Comparison of ENCODE assay signal across 15 cellular contexts in genomic region chr18:80192653-80193385, GRCh38.
"Had no signal": no experiment of that assay in that cellular context is flagged by ENCODE, and none has a peak within 500 bp of the region (broad histone marks: within the 10 kb centered on the region; RNA-seq: fewer than 3 reads in every experiment).

No MANE protein-coding gene starts in this region.

- ATAC-seq: effector memory CD8-positive, alpha-beta T cell had no signal

- H3K36me3 ChIP-seq: gastroesophageal sphincter, thoracic aorta had no signal

- H3K27ac ChIP-seq: esophagus squamous epithelium, gastroesophageal sphincter, thoracic aorta had no signal

- H3K4me1 ChIP-seq: gastroesophageal sphincter had no signal

- DNase-seq: activated CD4-positive, alpha-beta memory T cell treated with anti-CD3 and anti-CD28 coated beads for 36 hours; activated CD4-positive, alpha-beta T cell treated with anti-CD3 and anti-CD28 coated beads for 48 hours; activated gamma-delta T cell treated with Interleukin-2 at 50 U/mL for 16 hours; activated T-cell treated with anti-CD3 and anti-CD28 coated beads, Interleukin-2, amount 50 U/mL, for 1 hour; aorta; effector memory CD8-positive, alpha-beta T cell; esophagus squamous epithelium; naive B cell; occipital lobe; stimulated activated CD4-positive, alpha-beta T cell treated with anti-CD3 and anti-CD28 coated beads, Interleukin-4, amount 100 ng/mL, for 24 hours; stimulated activated naive CD4-positive, alpha-beta T cell treated with Interleukin-2 at 50 U/mL for 16 hours had no signal

- H3K27me3 ChIP-seq: esophagus squamous epithelium, gastroesophageal sphincter had no signal

- H3K9me3 ChIP-seq: esophagus squamous epithelium, gastroesophageal sphincter, thoracic aorta had no signal

- FAIRE-seq: keratinocyte had no signal

- H3K4me3 ChIP-seq: esophagus squamous epithelium, gastroesophageal sphincter, lung, thoracic aorta had no signal
